ENCODE assay signal across 1 cellular context in the genomic region with DNA sequence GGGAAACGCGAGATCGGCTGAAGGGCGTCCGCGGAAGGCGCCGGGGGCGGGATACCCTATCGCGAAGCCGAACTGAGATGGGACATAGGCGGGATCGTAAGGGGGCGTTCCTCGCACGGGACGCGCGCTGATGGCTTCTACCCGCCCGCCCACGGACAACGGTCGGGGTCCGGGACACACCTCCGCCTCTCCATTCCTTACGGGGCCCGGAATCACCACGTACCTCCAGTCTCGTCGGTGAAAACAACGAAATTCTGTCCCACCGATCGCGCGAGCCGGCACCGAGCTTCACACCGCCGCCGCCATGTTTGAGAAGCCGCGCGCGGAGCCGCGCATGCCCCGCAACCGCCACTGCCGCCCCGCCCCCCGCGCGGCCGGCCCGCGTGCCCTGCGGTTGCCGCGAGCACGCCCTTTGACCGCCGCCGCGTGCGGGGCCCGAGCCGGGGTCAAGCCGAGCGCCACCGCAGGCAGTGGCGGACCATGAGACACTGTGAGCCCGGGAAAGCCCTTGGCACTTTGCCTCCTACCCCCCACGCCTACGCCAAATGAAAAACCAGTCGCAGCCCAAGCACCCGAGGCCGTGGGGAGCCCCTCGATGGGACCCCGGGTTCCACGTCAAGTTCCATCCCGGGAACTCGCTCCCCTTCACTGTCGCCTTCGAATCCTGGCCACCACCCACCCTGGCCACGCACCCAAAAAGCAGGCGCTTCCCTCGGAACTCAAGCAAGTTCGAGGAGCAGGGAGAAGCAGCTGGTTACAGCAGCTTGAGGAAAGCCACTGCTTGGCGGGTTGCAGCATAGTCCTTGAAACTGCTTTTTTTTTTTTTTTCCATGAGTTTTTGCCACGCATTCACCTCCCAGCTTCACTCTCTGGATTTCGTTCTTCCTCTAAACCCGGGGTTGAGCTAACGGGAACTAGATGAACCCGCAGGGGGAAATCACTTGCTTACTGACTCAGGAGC.
TF ChIP-seq lines count a peak whose summit lies in the region.

SCML2 (minus strand) TSS at position 320 of the 961 bp plus-strand sequence. CDS start 20,617 bp downstream, outside the sequence.

TF ChIP-seq in K562, 482 proteins besides CTCF, POLR2A, EP300 and RAD21 (continued from another document):
- TF ChIP-seq NR4A1 (CRISPR knock-in tag; IDR thresholded peaks at IDR 0.05): no peak
- TF ChIP-seq NR4A1 (tag; IDR thresholded peaks at IDR 0.05): 0 out of 2 replicates have a peak, but pooled peaks have one; percentile 35
- no peak for TF ChIP-seq SMAD1 (IDR thresholded peaks at IDR 0.05; ENCODE audit: low read depth, low read length, partially characterized antibody)
- TF ChIP-seq IRF9 (tag; IDR thresholded peaks at IDR 0.05): no peak
- no peak for TF ChIP-seq HMG20B (CRISPR knock-in tag; IDR thresholded peaks at IDR 0.05)
- TF ChIP-seq RERE (CRISPR knock-in tag; IDR thresholded peaks at IDR 0.05; ENCODE audit: borderline replicate concordance): no peak
- TF ChIP-seq TRIM24 (IDR thresholded peaks at IDR 0.05): no peak
- TF ChIP-seq, protein P1, sequence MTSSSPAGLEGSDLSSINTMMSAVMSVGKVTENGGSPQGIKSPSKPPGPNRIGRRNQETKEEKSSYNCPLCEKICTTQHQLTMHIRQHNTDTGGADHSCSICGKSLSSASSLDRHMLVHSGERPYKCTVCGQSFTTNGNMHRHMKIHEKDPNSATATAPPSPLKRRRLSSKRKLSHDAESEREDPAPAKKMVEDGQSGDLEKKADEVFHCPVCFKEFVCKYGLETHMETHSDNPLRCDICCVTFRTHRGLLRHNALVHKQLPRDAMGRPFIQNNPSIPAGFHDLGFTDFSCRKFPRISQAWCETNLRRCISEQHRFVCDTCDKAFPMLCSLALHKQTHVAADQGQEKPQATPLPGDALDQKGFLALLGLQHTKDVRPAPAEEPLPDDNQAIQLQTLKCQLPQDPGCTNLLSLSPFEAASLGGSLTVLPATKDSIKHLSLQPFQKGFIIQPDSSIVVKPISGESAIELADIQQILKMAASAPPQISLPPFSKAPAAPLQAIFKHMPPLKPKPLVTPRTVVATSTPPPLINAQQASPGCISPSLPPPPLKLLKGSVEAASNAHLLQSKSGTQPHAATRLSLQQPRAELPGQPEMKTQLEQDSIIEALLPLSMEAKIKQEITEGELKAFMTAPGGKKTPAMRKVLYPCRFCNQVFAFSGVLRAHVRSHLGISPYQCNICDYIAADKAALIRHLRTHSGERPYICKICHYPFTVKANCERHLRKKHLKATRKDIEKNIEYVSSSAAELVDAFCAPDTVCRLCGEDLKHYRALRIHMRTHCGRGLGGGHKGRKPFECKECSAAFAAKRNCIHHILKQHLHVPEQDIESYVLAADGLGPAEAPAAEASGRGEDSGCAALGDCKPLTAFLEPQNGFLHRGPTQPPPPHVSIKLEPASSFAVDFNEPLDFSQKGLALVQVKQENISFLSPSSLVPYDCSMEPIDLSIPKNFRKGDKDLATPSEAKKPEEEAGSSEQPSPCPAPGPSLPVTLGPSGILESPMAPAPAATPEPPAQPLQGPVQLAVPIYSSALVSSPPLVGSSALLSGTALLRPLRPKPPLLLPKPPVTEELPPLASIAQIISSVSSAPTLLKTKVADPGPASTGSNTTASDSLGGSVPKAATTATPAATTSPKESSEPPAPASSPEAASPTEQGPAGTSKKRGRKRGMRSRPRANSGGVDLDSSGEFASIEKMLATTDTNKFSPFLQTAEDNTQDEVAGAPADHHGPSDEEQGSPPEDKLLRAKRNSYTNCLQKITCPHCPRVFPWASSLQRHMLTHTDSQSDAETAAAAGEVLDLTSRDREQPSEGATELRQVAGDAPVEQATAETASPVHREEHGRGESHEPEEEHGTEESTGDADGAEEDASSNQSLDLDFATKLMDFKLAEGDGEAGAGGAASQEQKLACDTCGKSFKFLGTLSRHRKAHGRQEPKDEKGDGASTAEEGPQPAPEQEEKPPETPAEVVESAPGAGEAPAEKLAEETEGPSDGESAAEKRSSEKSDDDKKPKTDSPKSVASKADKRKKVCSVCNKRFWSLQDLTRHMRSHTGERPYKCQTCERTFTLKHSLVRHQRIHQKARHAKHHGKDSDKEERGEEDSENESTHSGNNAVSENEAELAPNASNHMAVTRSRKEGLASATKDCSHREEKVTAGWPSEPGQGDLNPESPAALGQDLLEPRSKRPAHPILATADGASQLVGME (CRISPR knock-in tag; IDR thresholded peaks at IDR 0.05): no peak
- TF ChIP-seq ZNF639 (CRISPR knock-in tag; conservative IDR thresholded peaks at IDR 0.05 in 1 of 2, IDR thresholded peaks at IDR 0.05 in 1 of 2): no peak
- no peak for TF ChIP-seq CHD4 (IDR thresholded peaks at IDR 0.05; ENCODE audit: insufficient read depth, insufficient replicate concordance, low read depth, low read length, poor library complexity, severe bottlenecking)
- no peak for TF ChIP-seq ZNF316 (IDR thresholded peaks at IDR 0.05)
- TF ChIP-seq CBX1 (IDR thresholded peaks at IDR 0.05; ENCODE audit: low read depth): no peak
- no peak for TF ChIP-seq ZNF133 (CRISPR knock-in tag; IDR thresholded peaks at IDR 0.05)
- TF ChIP-seq BRF1 (IDR thresholded peaks at IDR 0.05; ENCODE audit: borderline replicate concordance, extremely low read depth, insufficient read length): no peak
- no peak for TF ChIP-seq FOS (IDR thresholded peaks at IDR 0.05; ENCODE audit: extremely low read depth, insufficient read length)
- TF ChIP-seq ZNF655 (CRISPR knock-in tag; IDR thresholded peaks at IDR 0.05): no peak
- TF ChIP-seq KLF13 (tag; IDR thresholded peaks at IDR 0.05; ENCODE audit: borderline replicate concordance, low read depth): no peak
- TF ChIP-seq SMARCB1 (IDR thresholded peaks at IDR 0.05; ENCODE audit: insufficient read length, low read depth): no peak
- no peak for TF ChIP-seq C11orf30 (IDR thresholded peaks at IDR 0.05; ENCODE audit: low read depth)
- TF ChIP-seq ZSCAN32 (CRISPR knock-in tag; IDR thresholded peaks at IDR 0.05): no peak
- 0 out of 2 replicates have a peak, but pooled peaks have one; percentile 15 for TF ChIP-seq DPF2 (IDR thresholded peaks at IDR 0.05)
- no peak for TF ChIP-seq ZC3H11A (IDR thresholded peaks at IDR 0.05; ENCODE audit: low read depth, low read length)
- TF ChIP-seq ETV1 (tag; conservative IDR thresholded peaks at IDR 0.05; ENCODE audit: low read depth): no peak
- TF ChIP-seq ZFP36 (IDR thresholded peaks at IDR 0.05; ENCODE audit: low read depth, low read length, partially characterized antibody): no peak
- TF ChIP-seq ZNF408 (CRISPR knock-in tag; IDR thresholded peaks at IDR 0.05; ENCODE audit: low read depth): no peak
- TF ChIP-seq, protein P2, sequence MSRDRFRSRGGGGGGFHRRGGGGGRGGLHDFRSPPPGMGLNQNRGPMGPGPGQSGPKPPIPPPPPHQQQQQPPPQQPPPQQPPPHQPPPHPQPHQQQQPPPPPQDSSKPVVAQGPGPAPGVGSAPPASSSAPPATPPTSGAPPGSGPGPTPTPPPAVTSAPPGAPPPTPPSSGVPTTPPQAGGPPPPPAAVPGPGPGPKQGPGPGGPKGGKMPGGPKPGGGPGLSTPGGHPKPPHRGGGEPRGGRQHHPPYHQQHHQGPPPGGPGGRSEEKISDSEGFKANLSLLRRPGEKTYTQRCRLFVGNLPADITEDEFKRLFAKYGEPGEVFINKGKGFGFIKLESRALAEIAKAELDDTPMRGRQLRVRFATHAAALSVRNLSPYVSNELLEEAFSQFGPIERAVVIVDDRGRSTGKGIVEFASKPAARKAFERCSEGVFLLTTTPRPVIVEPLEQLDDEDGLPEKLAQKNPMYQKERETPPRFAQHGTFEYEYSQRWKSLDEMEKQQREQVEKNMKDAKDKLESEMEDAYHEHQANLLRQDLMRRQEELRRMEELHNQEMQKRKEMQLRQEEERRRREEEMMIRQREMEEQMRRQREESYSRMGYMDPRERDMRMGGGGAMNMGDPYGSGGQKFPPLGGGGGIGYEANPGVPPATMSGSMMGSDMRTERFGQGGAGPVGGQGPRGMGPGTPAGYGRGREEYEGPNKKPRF (IDR thresholded peaks at IDR 0.05; ENCODE audit: low read depth, low read length): no peak
- no peak for TF ChIP-seq RAD51 (IDR thresholded peaks at IDR 0.05; ENCODE audit: borderline replicate concordance, low read depth)
- TF ChIP-seq, protein P3, sequence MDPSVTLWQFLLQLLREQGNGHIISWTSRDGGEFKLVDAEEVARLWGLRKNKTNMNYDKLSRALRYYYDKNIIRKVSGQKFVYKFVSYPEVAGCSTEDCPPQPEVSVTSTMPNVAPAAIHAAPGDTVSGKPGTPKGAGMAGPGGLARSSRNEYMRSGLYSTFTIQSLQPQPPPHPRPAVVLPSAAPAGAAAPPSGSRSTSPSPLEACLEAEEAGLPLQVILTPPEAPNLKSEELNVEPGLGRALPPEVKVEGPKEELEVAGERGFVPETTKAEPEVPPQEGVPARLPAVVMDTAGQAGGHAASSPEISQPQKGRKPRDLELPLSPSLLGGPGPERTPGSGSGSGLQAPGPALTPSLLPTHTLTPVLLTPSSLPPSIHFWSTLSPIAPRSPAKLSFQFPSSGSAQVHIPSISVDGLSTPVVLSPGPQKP (CRISPR knock-in tag; IDR thresholded peaks at IDR 0.05): no peak
